ENCODE assay signal across 13 cellular contexts in genomic region chr14:33646692-33647260, GRCh38.
A peak's percentile ranks its signal among the peaks of the same experiment; 100 is the strongest.
DNase-seq lines count a peak whose midpoint lies in the region; ATAC-seq and TF ChIP-seq lines count a peak whose summit lies in the region.
"Had no signal": no experiment of that assay in that cellular context is flagged by ENCODE, and none has a peak within 500 bp of the region (broad histone marks: within the 10 kb centered on the region; RNA-seq: fewer than 3 reads in every experiment).

No MANE protein-coding gene starts in this region.

- no peaks in the 10 kb centered on the region for H3K27me3 ChIP-seq in foreskin keratinocyte
- H3K27me3 ChIP-seq: thyroid gland had no signal

- peak; percentile 79 for ATAC-seq in foreskin keratinocyte
- ATAC-seq in GM21528 (IDR thresholded peaks at IDR 0.05; ENCODE audit: low FRiP score, unreplicated experiment) = no peak

- DNase-seq in A172 (ENCODE audit: low spot score) (peak; percentile 55), HS-27A (ENCODE audit: low read depth) (peak; percentile 31), amniotic epithelial cell (ENCODE audit: low read depth) (peak; percentile 90), foreskin keratinocyte (peak; percentile 70 to 83), amniotic stem cell (lab: John Stamatoyannopoulos, UW) (no peak), coronary artery (ENCODE audit: low spot score) (no peak)
- no peak for DNase-seq in activated CD4-positive, alpha-beta T cell treated with anti-CD3 and anti-CD28 coated beads, Interleukin-2, amount 50 U/mL, for 4 hours
- DNase-seq: effector CD8-positive, alpha-beta T cell; hypothalamus; stimulated activated CD4-positive, alpha-beta T cell treated with anti-CD3 and anti-CD28 coated beads, Interleukin-12 subunit alpha, Interleukin-12 subunit beta, amount 100 ng/mL, for 4 hours; thyroid gland had no signal

- peak overlapping the region; percentile 74 for H3K27ac ChIP-seq in foreskin keratinocyte
- no peak overlapping the region for H3K27ac ChIP-seq in coronary artery
- H3K27ac ChIP-seq: thyroid gland had no signal

- TF ChIP-seq CTCF in foreskin keratinocyte (conservative IDR thresholded peaks at IDR 0.05) (no peak), coronary artery (IDR thresholded peaks at IDR 0.05) (no peak)

- H3K4me3 ChIP-seq in coronary artery = no peak overlapping the region
- H3K4me3 ChIP-seq: lung, thyroid gland had no signal

- peaks cover 18% of the 10 kb centered on the region for H3K4me1 ChIP-seq in foreskin keratinocyte
- H3K4me1 ChIP-seq: thyroid gland had no signal

Comparison
In these comparisons a context has a peak if more than half of its experiments do, and no peak if none do; other contexts are left out.
1. DNase-seq: peak in A172 (single experiment), HS-27A (single experiment), amniotic epithelial cell (single experiment) and foreskin keratinocyte (2 of 2); none in amniotic stem cell (single experiment), activated CD4-positive, alpha-beta T cell treated with anti-CD3 and anti-CD28 coated beads, Interleukin-2, amount 50 U/mL, for 4 hours (0 of 2) and coronary artery (single experiment).